17 cellular contexts compared by ENCODE assay signal in genomic region chr15:48696627-48697312, GRCh38. TPM values are rescaled to one million over a fixed set of nuclear protein-coding genes. Genes with fewer than 3 reads are reported as not detected.
DNase-seq lines count a peak whose midpoint lies in the region; ATAC-seq, FAIRE-seq and TF ChIP-seq lines count a peak whose summit lies in the region.
"Had no signal": no experiment of that assay in that cellular context is flagged by ENCODE, and none has a peak within 500 bp of the region (broad histone marks: within the 10 kb centered on the region; RNA-seq: fewer than 3 reads in every experiment).

No MANE protein-coding gene starts in this region.

- TF ChIP-seq EP300 in SK-N-SH (IDR thresholded peaks at IDR 0.05; ENCODE audit: borderline replicate concordance in 1 of 2, low read depth in 1 of 2, low read length in 1 of 2): no peak

- TF ChIP-seq POLR2A in endothelial cell of umbilical vein (IDR thresholded peaks at IDR 0.05; ENCODE audit: low read depth, low read length): no peak

- DNase-seq in activated CD4-positive, alpha-beta T cell treated with anti-CD3 and anti-CD28 coated beads for 36 hours: no peak
- DNase-seq in activated CD4-positive, alpha-beta T cell treated with anti-CD3 and anti-CD28 coated beads, Interleukin-2, amount 50 U/mL, for 48 hours: no peak
- no peak for DNase-seq in SK-N-SH
- peak; percentile 33 for DNase-seq in endothelial cell of umbilical vein (ENCODE audit: low read depth, low spot score)
- no peak for DNase-seq in stimulated activated naive B cell treated with anti-CD40 and anti-IgM and Interleukin-4, amounts not matched to agents 10 μg/mL and 1 μg/mL and 100 μg/mL, for 72 hours
- no peak for DNase-seq in cerebellum (ENCODE audit: low spot score)
- DNase-seq in NCI-H2227 treated with DMSO at 0.1 percent for 48 hours (lab: John Stamatoyannopoulos, UW): no peak
- DNase-seq: 8988T; activated naive CD8-positive, alpha-beta T cell treated with anti-CD3 and anti-CD28 coated beads, Interleukin-2, amount 10 ng/mL, durations not matched to agents 7 days and 5 days; CD8-positive, alpha-beta memory T cell; colonic mucosa; NK-92 treated with Interleukin-12 subunit alpha and Interleukin-12 subunit beta, amount 100 ng/mL, for 24 hours had no signal

- no peaks in the 10 kb centered on the region for H3K36me3 Mint-ChIP-seq in activated CD4-positive, alpha-beta T cell treated with anti-CD3 and anti-CD28 coated beads for 36 hours (ENCODE audit: low read depth)
- H3K36me3 Mint-ChIP-seq in stimulated activated naive B cell treated with anti-CD40 and anti-IgM and Interleukin-4, amounts not matched to agents 10 μg/mL and 1 μg/mL and 100 μg/mL, for 72 hours: no peaks in the 10 kb centered on the region
- H3K36me3 Mint-ChIP-seq: CD8-positive, alpha-beta memory T cell had no signal

- H3K27ac Mint-ChIP-seq in activated CD4-positive, alpha-beta T cell treated with anti-CD3 and anti-CD28 coated beads for 36 hours: no peak overlapping the region
- no peak overlapping the region for H3K27ac Mint-ChIP-seq in stimulated activated naive B cell treated with anti-CD40 and anti-IgM and Interleukin-4, amounts not matched to agents 10 μg/mL and 1 μg/mL and 100 μg/mL, for 72 hours
- H3K27ac Mint-ChIP-seq: activated naive CD8-positive, alpha-beta T cell treated with anti-CD3 and anti-CD28 coated beads, Interleukin-2, amount 10 ng/mL, durations not matched to agents 7 days and 5 days; CD8-positive, alpha-beta memory T cell had no signal

- peak overlapping the region; percentile 56 for H2AFZ ChIP-seq in SK-N-SH (ENCODE audit: low read depth)
- no peak overlapping the region for H2AFZ ChIP-seq in endothelial cell of umbilical vein (ENCODE audit: low read depth, low read length)

- no peaks in the 10 kb centered on the region for H3K9me3 Mint-ChIP-seq in activated CD4-positive, alpha-beta T cell treated with anti-CD3 and anti-CD28 coated beads for 36 hours (ENCODE audit: low read depth)
- peaks cover 1 to 4% of the 10 kb centered on the region in 2 donors for H3K9me3 Mint-ChIP-seq in stimulated activated naive B cell treated with anti-CD40 and anti-IgM and Interleukin-4, amounts not matched to agents 10 μg/mL and 1 μg/mL and 100 μg/mL, for 72 hours
- H3K9me3 Mint-ChIP-seq: activated naive CD8-positive, alpha-beta T cell treated with anti-CD3 and anti-CD28 coated beads, Interleukin-2, amount 10 ng/mL, durations not matched to agents 7 days and 5 days; CD8-positive, alpha-beta memory T cell had no signal

- TF ChIP-seq CTCF in SK-N-SH (IDR thresholded peaks at IDR 0.05) (0 out of 2 replicates have a peak, but pooled peaks have one; percentile 14), endothelial cell of umbilical vein (IDR thresholded peaks at IDR 0.05; ENCODE audit: extremely low read depth in 1 of 2, insufficient read depth in 1 of 2, low read depth in 1 of 2, low read length in 2 of 2) (no peak)

- peak; percentile 39 for ATAC-seq in activated CD4-positive, alpha-beta T cell treated with anti-CD3 and anti-CD28 coated beads for 36 hours
- ATAC-seq in stimulated activated naive B cell treated with anti-CD40 and anti-IgM and Interleukin-4, amounts not matched to agents 10 μg/mL and 1 μg/mL and 100 μg/mL, for 72 hours (replicated peaks): peak; percentile 71 to 83
- no peak for ATAC-seq in GM18498 (IDR thresholded peaks at IDR 0.05; ENCODE audit: unreplicated experiment)
- ATAC-seq: activated CD4-positive, CD25-positive, alpha-beta regulatory T cell treated with anti-CD3 and anti-CD28 coated beads, Interleukin-2, amount 50 U/mL, for 24 hours had no signal

- POLR2A ChIA-PET in activated CD4-positive, alpha-beta T cell treated with anti-CD3 and anti-CD28 coated beads for 36 hours (lab: Charles Lee): no interaction called here
- POLR2A ChIA-PET in SK-N-SH (lab: Yijun Ruan, JAX): no interaction called here
- POLR2A ChIA-PET in endothelial cell of umbilical vein (lab: Charles Lee): interaction anchor here (0.6 kb wide), 1 partner anchor 48 kb away, joined by 3 read pairs; no protein-coding TSS in a partner anchor

- FAIRE-seq in endothelial cell of umbilical vein (lab: Jason Lieb, UNC): peak; percentile 83
- FAIRE-seq: G401.6 had no signal

- H3K9ac ChIP-seq in SK-N-SH (no peak overlapping the region; the same call in 1 of the 2 replicates), endothelial cell of umbilical vein (replicated peaks; ENCODE audit: extremely low read depth, insufficient read depth, low read length) (no peak overlapping the region)

- no peak for TF ChIP-seq RAD21 in SK-N-SH (IDR thresholded peaks at IDR 0.05; ENCODE audit: low read length)

- H3K27me3 ChIP-seq in SK-N-SH (ENCODE audit: insufficient read depth): no peaks in the 10 kb centered on the region
- H3K27me3 ChIP-seq in endothelial cell of umbilical vein (ENCODE audit: control insufficient read depth in 2 of 2, insufficient read depth in 2 of 2, low read length in 2 of 2): no peaks in the 10 kb centered on the region
- H3K27me3 ChIP-seq: colonic mucosa, neutrophil had no signal

- BruUV-seq in endothelial cell of umbilical vein (replicated peaks; lab: Mats Ljungman, UMichigan): no TSS peak

- H3K4me1 ChIP-seq in SK-N-SH (ENCODE audit: control insufficient read depth in 1 of 2, insufficient read depth in 2 of 2, low read depth in 1 of 2, low read length in 1 of 2): peaks cover 0 to 35% of the 10 kb centered on the region in 2 experiments
- peaks cover 28% of the 10 kb centered on the region for H3K4me1 ChIP-seq in endothelial cell of umbilical vein (ENCODE audit: control insufficient read depth, extremely low read depth, insufficient read depth, low read length)
- H3K4me1 ChIP-seq: colonic mucosa had no signal

- intact Hi-C loops in activated CD4-positive, alpha-beta T cell treated with anti-CD3 and anti-CD28 coated beads for 36 hours (cut with DNase I, micrococcal nuclease): no loop called here
- intact Hi-C loops in endothelial cell of umbilical vein (cut with micrococcal nuclease): loop anchor here (5.0 kb wide), 1 partner anchor 339 kb away; no protein-coding TSS in a partner anchor

- H3K4me3 ChIP-seq in SK-N-SH (ENCODE audit: low read depth in 2 of 2, low read length in 1 of 2): no peak overlapping the region
- H3K4me3 ChIP-seq in endothelial cell of umbilical vein (replicated peaks in 1 of 3; ENCODE audit: insufficient read depth in 1 of 3, low read depth in 1 of 3, low read length in 3 of 3): no peak overlapping the region
- H3K4me3 ChIP-seq: colonic mucosa, SK-N-MC had no signal

- H3K27me3 Mint-ChIP-seq in activated CD4-positive, alpha-beta T cell treated with anti-CD3 and anti-CD28 coated beads for 36 hours: no peaks in the 10 kb centered on the region
- H3K27me3 Mint-ChIP-seq in stimulated activated naive B cell treated with anti-CD40 and anti-IgM and Interleukin-4, amounts not matched to agents 10 μg/mL and 1 μg/mL and 100 μg/mL, for 72 hours: no peaks in the 10 kb centered on the region
- H3K27me3 Mint-ChIP-seq: activated naive CD8-positive, alpha-beta T cell treated with anti-CD3 and anti-CD28 coated beads, Interleukin-2, amount 10 ng/mL, durations not matched to agents 7 days and 5 days; CD8-positive, alpha-beta memory T cell had no signal

- no peaks in the 10 kb centered on the region for H4K20me1 ChIP-seq in SK-N-SH (ENCODE audit: insufficient read depth)
- no peaks in the 10 kb centered on the region for H4K20me1 ChIP-seq in endothelial cell of umbilical vein (replicated peaks; ENCODE audit: control insufficient read depth, extremely low read depth, insufficient read depth, low read length)

- H3K4me2 ChIP-seq in SK-N-SH (no peak overlapping the region), endothelial cell of umbilical vein (ENCODE audit: insufficient read depth, low read length) (no peak overlapping the region)

- H3K36me3 ChIP-seq in SK-N-SH (replicated peaks in 1 of 2; ENCODE audit: control insufficient read depth in 1 of 2, insufficient read depth in 2 of 2, low read length in 1 of 2) (no peaks in the 10 kb centered on the region), endothelial cell of umbilical vein (ENCODE audit: control insufficient read depth in 2 of 2, extremely low read depth in 1 of 2, insufficient read depth in 2 of 2, low read length in 2 of 2) (no peaks in the 10 kb centered on the region)
- H3K36me3 ChIP-seq: colonic mucosa, neutrophil had no signal

- no peak overlapping the region for H3K4me3 Mint-ChIP-seq in activated CD4-positive, alpha-beta T cell treated with anti-CD3 and anti-CD28 coated beads for 36 hours
- no peak overlapping the region for H3K4me3 Mint-ChIP-seq in stimulated activated naive B cell treated with anti-CD40 and anti-IgM and Interleukin-4, amounts not matched to agents 10 μg/mL and 1 μg/mL and 100 μg/mL, for 72 hours
- H3K4me3 Mint-ChIP-seq: activated naive CD8-positive, alpha-beta T cell treated with anti-CD3 and anti-CD28 coated beads, Interleukin-2, amount 10 ng/mL, durations not matched to agents 7 days and 5 days; CD8-positive, alpha-beta memory T cell had no signal

- H3F3A ChIP-seq in SK-N-SH (replicated peaks; ENCODE audit: insufficient read depth): peaks cover 54% of the 10 kb centered on the region

- WGBS in SK-N-SH (ENCODE audit: low lambda C conversion rate): 68% methylated on average over 3 of the region's 3 CpGs

- H3K4me1 Mint-ChIP-seq in activated CD4-positive, alpha-beta T cell treated with anti-CD3 and anti-CD28 coated beads for 36 hours: no peaks in the 10 kb centered on the region
- peaks cover 0 to 3% of the 10 kb centered on the region in 2 donors for H3K4me1 Mint-ChIP-seq in stimulated activated naive B cell treated with anti-CD40 and anti-IgM and Interleukin-4, amounts not matched to agents 10 μg/mL and 1 μg/mL and 100 μg/mL, for 72 hours
- H3K4me1 Mint-ChIP-seq: CD8-positive, alpha-beta memory T cell had no signal

- H3K9me1 ChIP-seq in endothelial cell of umbilical vein (replicated peaks; ENCODE audit: control insufficient read depth, extremely low read depth, insufficient read depth, low read length): no peaks in the 10 kb centered on the region

- no peaks in the 10 kb centered on the region for H3K9me3 ChIP-seq in SK-N-SH
- no peaks in the 10 kb centered on the region for H3K9me3 ChIP-seq in endothelial cell of umbilical vein (replicated peaks; ENCODE audit: control insufficient read depth, insufficient read depth, low read length)
- H3K9me3 ChIP-seq: colonic mucosa, neutrophil had no signal

- 0 out of 2 replicates have a peak, but pooled peaks cover 6% of the 10 kb centered on the region for H3K79me2 ChIP-seq in SK-N-SH (ENCODE audit: insufficient read depth)
- H3K79me2 ChIP-seq in endothelial cell of umbilical vein (ENCODE audit: control insufficient read depth, insufficient read depth, low read length): no peaks in the 10 kb centered on the region

- dilution Hi-C loops in endothelial cell of umbilical vein (cut with MboI; ENCODE audit: extremely low pct_ligation_motif_present, low sequenced_read_pairs): no loop called here

- CTCF ChIA-PET in activated CD4-positive, alpha-beta T cell treated with anti-CD3 and anti-CD28 coated beads for 36 hours (lab: Charles Lee): interaction anchor here (0.8 to 0.9 kb wide), 2 partner anchors 21 to 46 kb away, joined by 3 to 4 read pairs; no protein-coding TSS in a partner anchor
- CTCF ChIA-PET in SK-N-SH (lab: Yijun Ruan, JAX): interaction anchor here (0.5 to 0.6 kb wide), 3 partner anchors 59 to 222 kb away, joined by 3 read pairs; no protein-coding TSS in a partner anchor
- CTCF ChIA-PET in endothelial cell of umbilical vein (lab: Charles Lee): interaction anchor here (1.9 kb wide), 1 partner anchor 338 kb away, joined by 9 read pairs; no protein-coding TSS in a partner anchor

- H3K27ac ChIP-seq in SK-N-SH (ENCODE audit: low read depth in 2 of 2, low read length in 1 of 2) (peak overlapping the region; percentile 78 to 94; a peak in 3 of 4 replicates), endothelial cell of umbilical vein (ENCODE audit: insufficient read depth, low read depth, low read length) (no peak overlapping the region)
- H3K27ac ChIP-seq: colonic mucosa, neutrophil, SK-N-MC had no signal

- H3K9me2 ChIP-seq in SK-N-SH: no peaks in the 10 kb centered on the region

RNA-seq across cellular contexts. Expression of gene FBN1, which starts 51.3 kb away (rescaled TPM):
- total RNA-seq in activated CD4-positive, alpha-beta T cell treated with anti-CD3 and anti-CD28 coated beads for 36 hours: under 1 TPM; 0.56 to 0.59 TPM
- polyA plus RNA-seq in SK-N-SH (2012; rRNA removed) (248 and 298 TPM in 2 replicates), endothelial cell of umbilical vein (102 and 107 TPM in 2 replicates)
- 185 and 239 TPM in 2 replicates for polyA plus RNA-seq in SK-N-SH (2012; cell fraction: cytosol; rRNA removed)
- polyA plus RNA-seq in SK-N-SH (2012; cell fraction: nucleus; rRNA removed): 255 and 545 TPM in 2 replicates
- total RNA-seq in endothelial cell of umbilical vein (88.1 and 111 TPM in 2 replicates), cerebellum (38.6 TPM)
- 98.4 and 101 TPM in 2 replicates for polyA plus RNA-seq in endothelial cell of umbilical vein (2011; cell fraction: cytosol; rRNA removed)
- 171 and 201 TPM in 2 replicates for polyA plus RNA-seq in endothelial cell of umbilical vein (2011; cell fraction: nucleus; rRNA removed)
- 87.6 and 98.0 TPM in 2 replicates for polyA plus RNA-seq in endothelial cell of umbilical vein (2012)
- 326 and 432 TPM in 2 replicates for polyA minus RNA-seq in endothelial cell of umbilical vein
- polyA minus RNA-seq in endothelial cell of umbilical vein (2011; cell fraction: cytosol; rRNA and poly(A)+ RNA removed): 3.3 TPM
- 180 and 222 TPM in 2 replicates for polyA minus RNA-seq in endothelial cell of umbilical vein (2011; cell fraction: nucleus; rRNA and poly(A)+ RNA removed)

Comparison
In these comparisons a context has a peak if more than half of its experiments do, and no peak if none do; other contexts are left out.
1. RNA of gene FBN1, which starts 51.3 kb away (total RNA-seq): 88.1 to 111 TPM in endothelial cell of umbilical vein and 38.6 TPM in cerebellum (single experiment); 0.56 to 0.59 TPM in activated CD4-positive, alpha-beta T cell treated with anti-CD3 and anti-CD28 coated beads for 36 hours; every median in the first group is over 10 times any median in the second.